Comparison of ENCODE assay signal across 17 cellular contexts in genomic region chr18:13405305-13406038, GRCh38.
DNase-seq lines count a peak whose midpoint lies in the region; ATAC-seq, FAIRE-seq and TF ChIP-seq lines count a peak whose summit lies in the region.
"Had no signal": no experiment of that assay in that cellular context is flagged by ENCODE, and none has a peak within 500 bp of the region (broad histone marks: within the 10 kb centered on the region; RNA-seq: fewer than 3 reads in every experiment).

No MANE protein-coding gene starts in this region.

- no peaks in the 10 kb centered on the region for H3K4me1 Mint-ChIP-seq in GM23338
- H3K4me1 Mint-ChIP-seq in stimulated activated naive B cell treated with anti-CD40 and anti-IgM and Interleukin-4, amounts not matched to agents 10 μg/mL and 1 μg/mL and 100 μg/mL, for 72 hours: no peaks in the 10 kb centered on the region
- H3K4me1 Mint-ChIP-seq: B cell had no signal

- H3K27ac ChIP-seq in right atrium auricular region (no peak overlapping the region), GM23338 (ENCODE audit: low read depth) (no peak overlapping the region), K562 (ENCODE audit: extremely low read depth, low read depth, low read length) (no peak overlapping the region), thymus (ENCODE audit: low read depth) (peak overlapping the region; percentile 22)
- H3K27ac ChIP-seq: GM23248 had no signal

- no TSS peak for BruUV-seq in K562 (replicated peaks; lab: Mats Ljungman, UMichigan)

- no peak for FAIRE-seq in K562 (lab: Jason Lieb, UNC)
- FAIRE-seq: A204.1, GM12878, GM18507 had no signal

- TF ChIP-seq EP300 in K562 (IDR thresholded peaks at IDR 0.05; ENCODE audit: low read length): no peak

- DNase-seq in Right ventricle myocardium superior: no peak
- no peak for DNase-seq in right atrium auricular region (ENCODE audit: low spot score)
- no peak for DNase-seq in GM23338 (ENCODE audit: low spot score)
- DNase-seq in K562 (ENCODE audit: extremely low read depth in 1 of 4, low spot score in 3 of 4): no peak
- no peak for DNase-seq in stimulated activated naive B cell treated with anti-CD40 and anti-IgM and Interleukin-4, amounts not matched to agents 10 μg/mL and 1 μg/mL and 100 μg/mL, for 72 hours
- DNase-seq in NCI-H187 treated with DMSO at 0.1 percent for 48 hours (lab: John Stamatoyannopoulos, UW): no peak
- DNase-seq: C1 segment of cervical spinal cord; Calu3; CD4-positive, alpha-beta T cell; DMS 273 treated with DMSO at 0.1 percent for 48 hours; GM23248; H7 had no signal

- no peaks in the 10 kb centered on the region for H3K9me3 ChIP-seq in right atrium auricular region
- H3K9me3 ChIP-seq in K562 (replicated peaks; ENCODE audit: control insufficient read depth, insufficient read depth, low read depth, low read length): no peaks in the 10 kb centered on the region
- H3K9me3 ChIP-seq in thymus (ENCODE audit: control insufficient read depth): no peaks in the 10 kb centered on the region

- H3K4me3 ChIP-seq in right atrium auricular region: no peak overlapping the region
- H3K4me3 ChIP-seq in GM23338: no peak overlapping the region
- H3K4me3 ChIP-seq in K562: no peak overlapping the region
- H3K4me3 ChIP-seq in thymus (ENCODE audit: low read length): no peak overlapping the region
- H3K4me3 ChIP-seq: GM12878, GM23248 had no signal

- H3K4me1 ChIP-seq in right atrium auricular region (no peaks in the 10 kb centered on the region), GM23338 (ENCODE audit: insufficient read depth) (no peaks in the 10 kb centered on the region), K562 (replicated peaks in 1 of 2; ENCODE audit: control insufficient read depth in 2 of 2, insufficient read depth in 2 of 2, low read length in 2 of 2) (no peaks in the 10 kb centered on the region), thymus (ENCODE audit: control insufficient read depth, insufficient read depth, low read length) (peaks cover 13% of the 10 kb centered on the region)

- H3K9ac ChIP-seq in K562 (ENCODE audit: insufficient read depth in 1 of 2, low read depth in 2 of 2, low read length in 2 of 2): no peak overlapping the region
- H3K9ac ChIP-seq: GM23248 had no signal

- H3K27me3 ChIP-seq in right atrium auricular region: no peaks in the 10 kb centered on the region
- H3K27me3 ChIP-seq in GM23338 (ENCODE audit: insufficient read depth): no peaks in the 10 kb centered on the region
- H3K27me3 ChIP-seq in K562 (ENCODE audit: control insufficient read depth in 2 of 2, insufficient read depth in 2 of 2, low read length in 2 of 2): peaks cover 21 to 40% of the 10 kb centered on the region in 2 experiments; a peak in 4 of 5 replicates
- no peaks in the 10 kb centered on the region for H3K27me3 ChIP-seq in thymus (ENCODE audit: control insufficient read depth, insufficient read depth)

- no peaks in the 10 kb centered on the region for H3K36me3 Mint-ChIP-seq in GM23338 (ENCODE audit: low read depth)
- no peaks in the 10 kb centered on the region for H3K36me3 Mint-ChIP-seq in stimulated activated naive B cell treated with anti-CD40 and anti-IgM and Interleukin-4, amounts not matched to agents 10 μg/mL and 1 μg/mL and 100 μg/mL, for 72 hours

- H3K9me2 ChIP-seq in GM23338 (ENCODE audit: insufficient read depth): no peaks in the 10 kb centered on the region

- H4K20me1 ChIP-seq in GM23338 (replicated peaks; ENCODE audit: insufficient read depth): no peaks in the 10 kb centered on the region
- no peaks in the 10 kb centered on the region; the same call in 1 of the 2 replicates for H4K20me1 ChIP-seq in K562 (replicated peaks; ENCODE audit: control insufficient read depth, insufficient read depth, low read length)

- no peak overlapping the region for H3K27ac Mint-ChIP-seq in GM23338
- no peak overlapping the region for H3K27ac Mint-ChIP-seq in stimulated activated naive B cell treated with anti-CD40 and anti-IgM and Interleukin-4, amounts not matched to agents 10 μg/mL and 1 μg/mL and 100 μg/mL, for 72 hours
- H3K27ac Mint-ChIP-seq: B cell had no signal

- 3% methylated on average over 17 of the region's 17 CpGs for WGBS in K562 (ENCODE audit: insufficient coverage, low coverage, missing lambda C conversion rate)
- WGBS in thymus: 98% methylated on average over 17 of the region's 17 CpGs

- peaks cover 9% of the 10 kb centered on the region for H3K27me3 Mint-ChIP-seq in GM23338 (ENCODE audit: insufficient read depth, low read depth, poor library complexity)
- H3K27me3 Mint-ChIP-seq in stimulated activated naive B cell treated with anti-CD40 and anti-IgM and Interleukin-4, amounts not matched to agents 10 μg/mL and 1 μg/mL and 100 μg/mL, for 72 hours: no peaks in the 10 kb centered on the region
- H3K27me3 Mint-ChIP-seq: B cell; CD4-positive, alpha-beta T cell had no signal

- no peak for TF ChIP-seq RAD21 in K562 (CRISPR knock-in tag; conservative IDR thresholded peaks at IDR 0.05 in 1 of 2, IDR thresholded peaks at IDR 0.05 in 1 of 2)

- in situ Hi-C loops in K562 (cut with MboI): no loop called here

- no peak overlapping the region for H3K4me3 Mint-ChIP-seq in GM23338
- H3K4me3 Mint-ChIP-seq in stimulated activated naive B cell treated with anti-CD40 and anti-IgM and Interleukin-4, amounts not matched to agents 10 μg/mL and 1 μg/mL and 100 μg/mL, for 72 hours: no peak overlapping the region
- H3K4me3 Mint-ChIP-seq: B cell; CD4-positive, alpha-beta T cell had no signal

- H3K36me3 ChIP-seq in right atrium auricular region (no peaks in the 10 kb centered on the region), GM23338 (ENCODE audit: insufficient read depth) (no peaks in the 10 kb centered on the region), K562 (ENCODE audit: control insufficient read depth, insufficient read depth, low read length) (no peaks in the 10 kb centered on the region), thymus (ENCODE audit: control insufficient read depth, insufficient read depth) (peaks cover 29% of the 10 kb centered on the region)

- POLR2A ChIA-PET in K562 (lab: Yijun Ruan, JAX): interaction anchor here (0.6 to 0.7 kb wide), 2 partner anchors 42 to 626 kb away, joined by 3 to 5 read pairs; no protein-coding TSS in a partner anchor

- H2AFZ ChIP-seq in GM23338 (no peak overlapping the region), K562 (ENCODE audit: low read depth, low read length) (no peak overlapping the region)
- H2AFZ ChIP-seq: GM23248 had no signal

- H3F3A ChIP-seq in GM23338 (replicated peaks; ENCODE audit: low read depth): no peaks in the 10 kb centered on the region

- intact Hi-C loops in Right ventricle myocardium superior (cut with DNase I) (no loop called here), K562 (cut with micrococcal nuclease) (no loop called here)

- TF ChIP-seq CTCF in right atrium auricular region (IDR thresholded peaks at IDR 0.05) (no peak), GM23338 (conservative IDR thresholded peaks at IDR 0.05; ENCODE audit: low read depth in 2 of 2) (no peak), K562 (IDR thresholded peaks at IDR 0.05 in 2 of 3, conservative IDR thresholded peaks at IDR 0.05 in 1 of 3; ENCODE audit: insufficient read depth in 2 of 3, low read depth in 1 of 3, low read length in 3 of 3) (no peak)

- H3K79me2 ChIP-seq in GM23338 (replicated peaks; ENCODE audit: insufficient read depth) (no peaks in the 10 kb centered on the region), K562 (ENCODE audit: control insufficient read depth, insufficient read depth, low read length) (no peaks in the 10 kb centered on the region)

- peak; percentile 33 for ATAC-seq in Right ventricle myocardium superior (ENCODE audit: poor library complexity)
- peak; percentile 54 for ATAC-seq in GM23338
- ATAC-seq in K562: peak; percentile 37; the same call in 2 of the 3 replicates
- no peak for ATAC-seq in stimulated activated naive B cell treated with anti-CD40 and anti-IgM and Interleukin-4, amounts not matched to agents 10 μg/mL and 1 μg/mL and 100 μg/mL, for 72 hours (replicated peaks)
- ATAC-seq: GM12878 had no signal

- no peaks in the 10 kb centered on the region for H3K9me1 ChIP-seq in K562 (ENCODE audit: control insufficient read depth, insufficient read depth, low read length)

- H3K9me3 Mint-ChIP-seq in GM23338: no peaks in the 10 kb centered on the region
- no peaks in the 10 kb centered on the region for H3K9me3 Mint-ChIP-seq in stimulated activated naive B cell treated with anti-CD40 and anti-IgM and Interleukin-4, amounts not matched to agents 10 μg/mL and 1 μg/mL and 100 μg/mL, for 72 hours
- H3K9me3 Mint-ChIP-seq: CD4-positive, alpha-beta T cell had no signal

- CTCF ChIA-PET in K562 (lab: Yijun Ruan, JAX; ENCODE audit: low intra/inter-chr PET ratio): no interaction called here

- no peak for TF ChIP-seq POLR2A in K562 (conservative IDR thresholded peaks at IDR 0.05)

- H3K4me2 ChIP-seq in GM23338 (no peak overlapping the region), K562 (ENCODE audit: insufficient read depth, low read length) (no peak overlapping the region)

TF ChIP-seq in GM23338, 12 proteins besides CTCF, POLR2A, EP300 and RAD21 (continues in another document):
- TF ChIP-seq STAT1 (IDR thresholded peaks at IDR 0.05; ENCODE audit: unreplicated experiment): no peak
- no peak for TF ChIP-seq POLR2AphosphoS5 (IDR thresholded peaks at IDR 0.05; ENCODE audit: low read depth)
- TF ChIP-seq NANOG (IDR thresholded peaks at IDR 0.05; ENCODE audit: borderline replicate concordance): no peak

TF ChIP-seq in K562, 482 proteins besides CTCF, POLR2A, EP300 and RAD21 (continues in another document):
- no peak for TF ChIP-seq CEBPG (CRISPR knock-in tag; IDR thresholded peaks at IDR 0.05)
- 0 out of 4 replicates have a peak, but pooled peaks of 1 of the 2 experiments have one; percentile 11 for TF ChIP-seq CEBPG (tag; conservative IDR thresholded peaks at IDR 0.05 in 1 of 2, IDR thresholded peaks at IDR 0.05 in 1 of 2)
- TF ChIP-seq, protein P1, sequence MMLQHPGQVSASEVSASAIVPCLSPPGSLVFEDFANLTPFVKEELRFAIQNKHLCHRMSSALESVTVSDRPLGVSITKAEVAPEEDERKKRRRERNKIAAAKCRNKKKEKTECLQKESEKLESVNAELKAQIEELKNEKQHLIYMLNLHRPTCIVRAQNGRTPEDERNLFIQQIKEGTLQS (IDR thresholded peaks at IDR 0.05): 0 out of 2 replicates have a peak, but pooled peaks have one; percentile 11
- TF ChIP-seq, protein P1 (CRISPR knock-in tag; conservative IDR thresholded peaks at IDR 0.05): no peak
- TF ChIP-seq MEIS2 (IDR thresholded peaks at IDR 0.05; ENCODE audit: partially characterized antibody): no peak

Comparison
In these comparisons a context has a peak if more than half of its experiments do, and no peak if none do; other contexts are left out.
1. ATAC-seq: peak in Right ventricle myocardium superior (single experiment), GM23338 (single experiment) and K562 (single experiment); none in stimulated activated naive B cell treated with anti-CD40 and anti-IgM and Interleukin-4, amounts not matched to agents 10 μg/mL and 1 μg/mL and 100 μg/mL, for 72 hours (0 of 2).